In the genomic region with DNA sequence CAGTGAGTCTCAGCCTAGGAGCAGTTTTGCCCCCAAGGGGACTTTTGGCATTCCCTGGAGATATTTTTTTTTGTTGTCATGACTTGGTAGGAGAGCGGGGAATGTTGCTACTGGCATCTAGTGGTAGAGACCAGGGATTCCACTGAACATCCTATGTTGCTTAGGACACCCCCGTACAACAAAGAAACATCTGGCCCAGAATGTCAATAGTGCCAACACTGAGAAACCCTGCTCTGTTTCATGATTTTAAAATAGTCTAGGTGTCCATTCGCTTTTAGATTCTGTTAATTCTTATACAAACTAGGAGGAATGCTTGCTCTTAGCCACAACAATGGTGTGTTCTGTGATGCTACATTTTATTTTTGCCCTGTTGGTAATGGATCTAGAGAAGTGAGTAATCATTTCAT, we compare ENCODE assay signal across 9 cellular contexts.
DNase-seq lines count a peak whose midpoint lies in the region; ATAC-seq and TF ChIP-seq lines count a peak whose summit lies in the region.
"Had no signal": no experiment of that assay in that cellular context is flagged by ENCODE, and none has a peak within 500 bp of the region (broad histone marks: within the 10 kb centered on the region; RNA-seq: fewer than 3 reads in every experiment).

No MANE protein-coding gene starts in this region.

- H3K4me3 Mint-ChIP-seq in T-helper 2 cell treated with Interferon-gamma antibody and Interleukin-4, amounts not matched to agents 5 μg/mL and 100 μg/mL, for 36 hours, result no peak overlapping the region

- H3K4me1 Mint-ChIP-seq in T-helper 2 cell treated with Interferon-gamma antibody and Interleukin-4, amounts not matched to agents 5 μg/mL and 100 μg/mL, for 36 hours (ENCODE audit: low read depth), result no peaks in the 10 kb centered on the region

- CTCF ChIA-PET in HEK293T (lab: Yijun Ruan, JAX) (interaction anchor here (0.6 to 0.8 kb wide), 2 partner anchors 9 to 13 kb away, joined by 3 to 4 read pairs; no protein-coding TSS in a partner anchor), SK-N-SH (lab: Yijun Ruan, JAX) (interaction anchor here (0.7 to 6.2 kb wide), 29 partner anchors 9 to 354 kb away, joined by 3 to 75 read pairs (median 5); a partner anchor contains a TSS)

- no peaks in the 10 kb centered on the region for H3K9me3 Mint-ChIP-seq in T-helper 2 cell treated with Interferon-gamma antibody and Interleukin-4, amounts not matched to agents 5 μg/mL and 100 μg/mL, for 36 hours

- H3K27ac ChIP-seq in SK-N-SH (ENCODE audit: low read depth in 2 of 2, low read length in 1 of 2) (peak overlapping the region in 1 of 2 experiments; percentile 31; a peak in 2 of 4 replicates), right atrium auricular region (no peak overlapping the region)
- H3K27ac ChIP-seq: parathyroid adenoma had no signal

- H3K4me1 ChIP-seq in SK-N-SH (ENCODE audit: control insufficient read depth in 1 of 2, insufficient read depth in 2 of 2, low read depth in 1 of 2, low read length in 1 of 2) (peaks cover 0 to 22% of the 10 kb centered on the region in 2 experiments; a peak in 2 of 4 replicates), right atrium auricular region (no peaks in the 10 kb centered on the region)
- H3K4me1 ChIP-seq: parathyroid adenoma had no signal

- 0 out of 4 replicates have a peak, but pooled peaks of 1 of the 2 experiments have one; percentile 36 for TF ChIP-seq EP300 in SK-N-SH (IDR thresholded peaks at IDR 0.05; ENCODE audit: borderline replicate concordance in 1 of 2, low read depth in 1 of 2, low read length in 1 of 2)

- H3K4me2 ChIP-seq in SK-N-SH, result no peak overlapping the region

- no peak overlapping the region for H3K27ac Mint-ChIP-seq in T-helper 2 cell treated with Interferon-gamma antibody and Interleukin-4, amounts not matched to agents 5 μg/mL and 100 μg/mL, for 36 hours

- 71% methylated on average over 3 of the region's 3 CpGs for WGBS in SK-N-SH (ENCODE audit: low lambda C conversion rate)

- H3K9ac ChIP-seq in SK-N-SH, result no peak overlapping the region
- H3K9ac ChIP-seq: parathyroid adenoma had no signal

- peak; percentile 74 for DNase-seq in AG08395 (ENCODE audit: low spot score)
- DNase-seq in HEK293T (ENCODE audit: extremely low spot score), result peak; percentile 36
- peak; percentile 46 for DNase-seq in SK-N-SH
- no peak for DNase-seq in right atrium auricular region (ENCODE audit: low spot score)
- DNase-seq in T-helper 2 cell treated with Interferon-gamma antibody and Interleukin-4, amounts not matched to agents 5 μg/mL and 100 μg/mL, for 36 hours (ENCODE audit: low spot score), result no peak
- no peak for DNase-seq in activated CD4-positive, alpha-beta T cell treated with anti-CD3 and anti-CD28 coated beads, Interleukin-2, amount 50 U/mL, for 1 hour

- no peaks in the 10 kb centered on the region for H3K27me3 ChIP-seq in SK-N-SH (ENCODE audit: insufficient read depth)
- H3K27me3 ChIP-seq in right atrium auricular region, result no peaks in the 10 kb centered on the region

- POLR2A ChIA-PET in HEK293T (lab: Yijun Ruan, JAX), result no interaction called here
- POLR2A ChIA-PET in SK-N-SH (lab: Yijun Ruan, JAX), result interaction anchor here (0.6 kb wide), 1 partner anchor 63 kb away, joined by 3 read pairs; no protein-coding TSS in a partner anchor

- no peak for ATAC-seq in HG02642 (IDR thresholded peaks at IDR 0.05; ENCODE audit: poor library complexity, unreplicated experiment)
- no peak for ATAC-seq in HG02588 (IDR thresholded peaks at IDR 0.05; ENCODE audit: unreplicated experiment)

- H4K20me1 ChIP-seq in SK-N-SH (ENCODE audit: insufficient read depth), result no peaks in the 10 kb centered on the region

- H3K4me3 ChIP-seq in SK-N-SH (ENCODE audit: low read depth in 2 of 2, low read length in 1 of 2), result no peak overlapping the region
- no peak overlapping the region for H3K4me3 ChIP-seq in right atrium auricular region

- H3K27me3 Mint-ChIP-seq in T-helper 2 cell treated with Interferon-gamma antibody and Interleukin-4, amounts not matched to agents 5 μg/mL and 100 μg/mL, for 36 hours (ENCODE audit: low read depth), result no peaks in the 10 kb centered on the region

- no peaks in the 10 kb centered on the region for H3K9me3 ChIP-seq in SK-N-SH
- H3K9me3 ChIP-seq in right atrium auricular region, result no peaks in the 10 kb centered on the region

- no peaks in the 10 kb centered on the region for H3K36me3 Mint-ChIP-seq in T-helper 2 cell treated with Interferon-gamma antibody and Interleukin-4, amounts not matched to agents 5 μg/mL and 100 μg/mL, for 36 hours (ENCODE audit: low read depth)

- TF ChIP-seq CTCF in SK-N-SH (IDR thresholded peaks at IDR 0.05) (peak; percentile 63), right atrium auricular region (IDR thresholded peaks at IDR 0.05) (peak; percentile 15 to 53)

- no peaks in the 10 kb centered on the region for H3K79me2 ChIP-seq in SK-N-SH (ENCODE audit: insufficient read depth)
- H3K79me2 ChIP-seq: parathyroid adenoma had no signal

- peak; percentile 95 for TF ChIP-seq RAD21 in SK-N-SH (IDR thresholded peaks at IDR 0.05; ENCODE audit: low read length)

- no peaks in the 10 kb centered on the region for H3K36me3 ChIP-seq in SK-N-SH (replicated peaks in 1 of 2; ENCODE audit: control insufficient read depth in 1 of 2, insufficient read depth in 2 of 2, low read length in 1 of 2)
- H3K36me3 ChIP-seq in right atrium auricular region, result no peaks in the 10 kb centered on the region

- no peak overlapping the region for H2AFZ ChIP-seq in SK-N-SH (ENCODE audit: low read depth)
- H2AFZ ChIP-seq: parathyroid adenoma had no signal

- no peaks in the 10 kb centered on the region for H3K9me2 ChIP-seq in SK-N-SH

- no peaks in the 10 kb centered on the region for H3F3A ChIP-seq in SK-N-SH (replicated peaks; ENCODE audit: insufficient read depth)

TF ChIP-seq in HEK293T, 16 proteins besides CTCF, POLR2A, EP300 and RAD21:
- TF ChIP-seq SP1 (IDR thresholded peaks at IDR 0.05) (no peak), NFRKB (IDR thresholded peaks at IDR 0.05) (no peak), L3MBTL2 (conservative IDR thresholded peaks at IDR 0.05) (no peak), BHLHE40 (IDR thresholded peaks at IDR 0.05; ENCODE audit: borderline replicate concordance) (no peak), HDGF (IDR thresholded peaks at IDR 0.05; ENCODE audit: borderline replicate concordance) (no peak), SUZ12 (IDR thresholded peaks at IDR 0.05) (no peak), FOXK2 (IDR thresholded peaks at IDR 0.05) (no peak), ARNT (IDR thresholded peaks at IDR 0.05) (no peak), TARDBP (IDR thresholded peaks at IDR 0.05) (no peak), LEF1 (IDR thresholded peaks at IDR 0.05; ENCODE audit: borderline replicate concordance) (no peak), ELF4 (IDR thresholded peaks at IDR 0.05) (no peak), FOXM1 (IDR thresholded peaks at IDR 0.05; ENCODE audit: borderline replicate concordance) (no peak), FOXA1 (IDR thresholded peaks at IDR 0.05) (no peak), CTBP1 (IDR thresholded peaks at IDR 0.05; ENCODE audit: borderline replicate concordance) (no peak), ZNF384 (IDR thresholded peaks at IDR 0.05) (no peak)
- TF ChIP-seq, protein P1, sequence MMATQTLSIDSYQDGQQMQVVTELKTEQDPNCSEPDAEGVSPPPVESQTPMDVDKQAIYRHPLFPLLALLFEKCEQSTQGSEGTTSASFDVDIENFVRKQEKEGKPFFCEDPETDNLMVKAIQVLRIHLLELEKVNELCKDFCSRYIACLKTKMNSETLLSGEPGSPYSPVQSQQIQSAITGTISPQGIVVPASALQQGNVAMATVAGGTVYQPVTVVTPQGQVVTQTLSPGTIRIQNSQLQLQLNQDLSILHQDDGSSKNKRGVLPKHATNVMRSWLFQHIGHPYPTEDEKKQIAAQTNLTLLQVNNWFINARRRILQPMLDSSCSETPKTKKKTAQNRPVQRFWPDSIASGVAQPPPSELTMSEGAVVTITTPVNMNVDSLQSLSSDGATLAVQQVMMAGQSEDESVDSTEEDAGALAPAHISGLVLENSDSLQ (IDR thresholded peaks at IDR 0.05), result no peak

TF ChIP-seq in SK-N-SH, 30 proteins besides CTCF, POLR2A, EP300 and RAD21:
- TF ChIP-seq, protein P2, sequence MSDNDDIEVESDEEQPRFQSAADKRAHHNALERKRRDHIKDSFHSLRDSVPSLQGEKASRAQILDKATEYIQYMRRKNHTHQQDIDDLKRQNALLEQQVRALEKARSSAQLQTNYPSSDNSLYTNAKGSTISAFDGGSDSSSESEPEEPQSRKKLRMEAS (IDR thresholded peaks at IDR 0.05; ENCODE audit: low read depth), result no peak
- TF ChIP-seq SMC3 (IDR thresholded peaks at IDR 0.05; ENCODE audit: low read depth, low read length) (peak; percentile 80), EZH2phosphoT487 (IDR thresholded peaks at IDR 0.05; ENCODE audit: borderline replicate concordance, low read depth) (no peak), GABPA (IDR thresholded peaks at IDR 0.05; ENCODE audit: low read depth) (no peak), MXI1 (IDR thresholded peaks at IDR 0.05; ENCODE audit: low read depth, low read length) (0 out of 2 replicates have a peak, but pooled peaks have one; percentile 13)

Comparison
In these comparisons a context has a peak if more than half of its experiments do, and no peak if none do; other contexts are left out.
1. DNase-seq: peak in AG08395 (single experiment), HEK293T (single experiment) and SK-N-SH (single experiment); none in right atrium auricular region (single experiment), T-helper 2 cell treated with Interferon-gamma antibody and Interleukin-4, amounts not matched to agents 5 μg/mL and 100 μg/mL, for 36 hours (single experiment) and activated CD4-positive, alpha-beta T cell treated with anti-CD3 and anti-CD28 coated beads, Interleukin-2, amount 50 U/mL, for 1 hour (single experiment).